In the genomic region with DNA sequence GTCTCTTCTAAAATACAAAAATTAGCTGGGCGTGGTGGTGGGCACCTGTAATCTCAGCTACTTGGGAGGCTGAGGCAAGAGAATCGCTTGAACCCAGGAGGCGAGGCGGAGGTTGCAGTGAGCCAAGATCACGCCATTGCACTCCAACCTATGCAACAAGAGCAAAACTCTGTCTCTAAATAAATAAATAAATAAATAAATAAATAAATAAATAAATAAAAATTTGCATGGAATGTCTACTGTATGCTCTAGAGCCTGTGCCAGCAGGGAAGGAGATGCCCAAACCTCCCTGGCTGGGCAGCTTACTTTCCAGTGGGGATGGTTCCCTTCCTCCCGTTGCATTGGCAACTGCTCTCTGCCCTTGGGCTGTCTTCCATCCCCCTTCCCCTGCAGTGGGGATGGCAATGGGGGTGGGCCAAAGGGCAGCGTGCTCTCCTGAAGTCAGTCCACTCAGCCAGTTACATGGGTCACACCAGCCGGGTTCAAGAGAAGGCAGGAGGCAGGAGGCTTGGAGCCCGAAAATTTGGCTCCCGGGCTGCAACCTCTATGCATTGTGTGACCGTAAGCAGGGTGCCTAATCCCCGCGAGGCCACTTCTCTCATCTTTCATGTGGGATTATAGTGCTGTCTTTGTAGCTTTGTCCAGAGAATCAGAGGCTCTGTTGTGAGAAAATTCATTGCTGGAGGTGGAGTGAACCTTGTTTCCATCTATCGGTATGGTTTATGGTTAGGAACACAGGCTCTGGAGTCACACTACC, we compare ENCODE assay signal across 22 cellular contexts. TPM values are rescaled to one million over a fixed set of nuclear protein-coding genes. Genes with fewer than 3 reads are reported as not detected.
DNase-seq lines count a peak whose midpoint lies in the region; ATAC-seq lines count a peak whose summit lies in the region.
"Had no signal": no experiment of that assay in that cellular context is flagged by ENCODE, and none has a peak within 500 bp of the region (broad histone marks: within the 10 kb centered on the region; RNA-seq: fewer than 3 reads in every experiment).

No MANE protein-coding gene starts in this region.

- H3K9me3 Mint-ChIP-seq in activated naive CD4-positive, alpha-beta T cell treated with anti-CD3 and anti-CD28 coated beads, Interleukin-2, amount 50 U/mL, for 24 hours: no peaks in the 10 kb centered on the region
- H3K9me3 Mint-ChIP-seq: activated naive CD8-positive, alpha-beta T cell treated with anti-CD3 and anti-CD28 coated beads, Interleukin-2, amount 10 ng/mL, durations not matched to agents 7 days and 5 days; activated T-helper 2 cell treated with anti-CD3 and anti-CD28 coated beads, Interferon-gamma antibody, Interleukin-2, Interleukin-4, amounts not matched to agents 10 μg/mL and 5 μg/mL and 100 μg/mL, durations not matched to agents 14 hours and 24 hours and 36 hours; T-helper 1 cell treated with Interleukin-12 subunit alpha and Interleukin-12 subunit beta and Interleukin-4 antibody, amounts not matched to agents 30 μg/mL and 1 μg/mL, for 36 hours had no signal

- peak overlapping the region; percentile 30 for H3K4me3 Mint-ChIP-seq in activated naive CD4-positive, alpha-beta T cell treated with anti-CD3 and anti-CD28 coated beads, Interleukin-2, amount 50 U/mL, for 24 hours
- peak overlapping the region; percentile 15 for H3K4me3 Mint-ChIP-seq in T-helper 17 cell

- no peak overlapping the region for H3K27ac Mint-ChIP-seq in activated naive CD4-positive, alpha-beta T cell treated with anti-CD3 and anti-CD28 coated beads, Interleukin-2, amount 50 U/mL, for 24 hours
- H3K27ac Mint-ChIP-seq in T-helper 17 cell: no peak overlapping the region
- H3K27ac Mint-ChIP-seq: activated naive CD8-positive, alpha-beta T cell treated with anti-CD3 and anti-CD28 coated beads, Interleukin-2, amount 10 ng/mL, durations not matched to agents 7 days and 5 days; activated T-helper 2 cell treated with anti-CD3 and anti-CD28 coated beads, Interferon-gamma antibody, Interleukin-2, Interleukin-4, amounts not matched to agents 10 μg/mL and 5 μg/mL and 100 μg/mL, durations not matched to agents 14 hours and 24 hours and 36 hours had no signal

- H3K9me3 ChIP-seq in T-helper 17 cell (ENCODE audit: control insufficient read depth, low read length, poor library complexity, severe bottlenecking) (no peaks in the 10 kb centered on the region), iPS-18c (ENCODE audit: control insufficient read depth, insufficient read depth, low read length) (no peaks in the 10 kb centered on the region)
- H3K9me3 ChIP-seq: neutrophil, upper lobe of left lung had no signal

- no peak for DNase-seq in activated naive CD4-positive, alpha-beta T cell (lab: John Stamatoyannopoulos, UW)
- DNase-seq in T-helper 17 cell (no peak), NCI-H2196 (lab: John Stamatoyannopoulos, UW; ENCODE audit: unreplicated experiment) (no peak), activated gamma-delta T cell (lab: John Stamatoyannopoulos, UW) (no peak)
- DNase-seq in stimulated activated CD4-positive, alpha-beta T cell treated with anti-CD3 and anti-CD28 coated beads, Interleukin-12 subunit alpha, Interleukin-12 subunit beta, amount 100 ng/mL, for 4 hours: no peak
- DNase-seq: activated CD4-positive, alpha-beta T cell treated with anti-CD3 and anti-CD28 coated beads for 48 hours; activated naive CD8-positive, alpha-beta T cell treated with anti-CD3 and anti-CD28 coated beads, Interleukin-2, amount 10 ng/mL, durations not matched to agents 7 days and 5 days; C1 segment of cervical spinal cord; glutamatergic neuron; KG1; NCI-H1436; NCI-H510A; upper lobe of left lung had no signal

- peak overlapping the region; percentile 35; the same call in 1 of the 2 replicates for H3K4me3 ChIP-seq in iPS-18c (ENCODE audit: insufficient read depth, low read depth, low read length)
- H3K4me3 ChIP-seq: SJSA1 had no signal

- H3K36me3 Mint-ChIP-seq in activated naive CD4-positive, alpha-beta T cell treated with anti-CD3 and anti-CD28 coated beads, Interleukin-2, amount 50 U/mL, for 24 hours: no peaks in the 10 kb centered on the region
- peaks cover 2% of the 10 kb centered on the region for H3K36me3 Mint-ChIP-seq in T-helper 17 cell (ENCODE audit: low read depth)
- H3K36me3 Mint-ChIP-seq: activated naive CD8-positive, alpha-beta T cell treated with anti-CD3 and anti-CD28 coated beads, Interleukin-2, amount 10 ng/mL, durations not matched to agents 7 days and 5 days had no signal

- ATAC-seq in T-helper 17 cell (no peak), HG02870 (IDR thresholded peaks at IDR 0.05; ENCODE audit: unreplicated experiment) (no peak)

- H3K27me3 Mint-ChIP-seq in activated naive CD4-positive, alpha-beta T cell treated with anti-CD3 and anti-CD28 coated beads, Interleukin-2, amount 50 U/mL, for 24 hours: peaks cover 25% of the 10 kb centered on the region
- peaks cover 53% of the 10 kb centered on the region for H3K27me3 Mint-ChIP-seq in T-helper 17 cell

- peaks cover 6% of the 10 kb centered on the region for H3K4me1 Mint-ChIP-seq in activated naive CD4-positive, alpha-beta T cell treated with anti-CD3 and anti-CD28 coated beads, Interleukin-2, amount 50 U/mL, for 24 hours
- H3K4me1 Mint-ChIP-seq in T-helper 17 cell: peaks cover 7% of the 10 kb centered on the region

RNA-seq across cellular contexts. Expression of a gene that starts 1.4 kb away (rescaled TPM):
- not detected for total RNA-seq in T-helper 17 cell
- total RNA-seq: activated naive CD8-positive, alpha-beta T cell treated with anti-CD3 and anti-CD28 coated beads, Interleukin-2, amount 10 ng/mL, durations not matched to agents 7 days and 5 days; lung microvascular endothelial cell; pulmonary artery endothelial cell; SJSA1 had no signal
